1 cellular context compared by ENCODE assay signal in the genomic region with DNA sequence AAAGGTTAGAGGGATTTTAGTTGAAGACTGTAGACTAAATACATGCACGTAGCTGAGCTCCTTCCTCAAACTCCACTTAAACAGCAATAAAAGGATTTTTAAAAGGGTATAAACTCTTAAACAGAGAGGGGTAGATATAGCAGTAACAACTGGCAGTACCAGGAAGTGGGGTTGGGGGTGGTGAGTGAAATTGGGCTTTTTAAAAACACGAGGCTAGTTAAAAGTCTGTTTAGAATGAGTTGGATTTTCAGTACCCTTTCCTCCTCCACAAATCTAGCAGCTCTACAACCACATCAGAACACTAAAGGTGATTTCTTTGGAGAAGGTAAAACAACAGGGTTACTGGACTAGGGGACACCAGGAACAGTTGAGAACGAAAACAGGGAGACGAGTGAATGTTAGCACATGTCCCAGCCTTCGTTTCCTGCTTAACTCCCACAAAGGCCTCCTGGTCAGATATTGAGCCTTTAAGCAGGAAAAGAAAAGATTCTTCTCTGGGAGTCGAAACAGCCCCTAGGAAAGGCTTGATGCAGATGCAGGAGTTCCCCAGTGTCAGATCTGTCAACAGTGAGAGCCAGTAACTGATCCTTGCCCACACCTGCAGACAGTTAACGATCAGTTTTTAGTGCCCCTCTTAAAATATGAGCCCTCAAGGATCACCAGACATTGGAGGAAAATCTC.
TF ChIP-seq lines count a peak whose summit lies in the region.

No MANE protein-coding gene starts in this region.

TF ChIP-seq in IMR-90, 13 proteins besides CTCF, POLR2A, EP300 and RAD21 (continued from another document):
- TF ChIP-seq BHLHE40 (IDR thresholded peaks at IDR 0.05; ENCODE audit: low read depth, low read length) (no peak), RFX5 (IDR thresholded peaks at IDR 0.05; ENCODE audit: low read depth, low read length) (no peak), SMC3 (IDR thresholded peaks at IDR 0.05; ENCODE audit: low read depth, low read length) (no peak)
- TF ChIP-seq, protein P1, sequence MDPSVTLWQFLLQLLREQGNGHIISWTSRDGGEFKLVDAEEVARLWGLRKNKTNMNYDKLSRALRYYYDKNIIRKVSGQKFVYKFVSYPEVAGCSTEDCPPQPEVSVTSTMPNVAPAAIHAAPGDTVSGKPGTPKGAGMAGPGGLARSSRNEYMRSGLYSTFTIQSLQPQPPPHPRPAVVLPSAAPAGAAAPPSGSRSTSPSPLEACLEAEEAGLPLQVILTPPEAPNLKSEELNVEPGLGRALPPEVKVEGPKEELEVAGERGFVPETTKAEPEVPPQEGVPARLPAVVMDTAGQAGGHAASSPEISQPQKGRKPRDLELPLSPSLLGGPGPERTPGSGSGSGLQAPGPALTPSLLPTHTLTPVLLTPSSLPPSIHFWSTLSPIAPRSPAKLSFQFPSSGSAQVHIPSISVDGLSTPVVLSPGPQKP (IDR thresholded peaks at IDR 0.05; ENCODE audit: borderline replicate concordance, low read depth, low read length), result no peak
